8 cellular contexts compared by ENCODE assay signal in genomic region chr19:678791-679388, GRCh38. TPM values are rescaled to one million over a fixed set of nuclear protein-coding genes. Genes with fewer than 3 reads are reported as not detected.
A peak's percentile ranks its signal among the peaks of the same experiment; 100 is the strongest.
DNase-seq lines count a peak whose midpoint lies in the region; ATAC-seq and TF ChIP-seq lines count a peak whose summit lies in the region.

No MANE protein-coding gene starts in this region.

- H3K27me3 Mint-ChIP-seq in activated naive CD8-positive, alpha-beta T cell treated with anti-CD3 and anti-CD28 coated beads, Interleukin-2, amount 50 U/mL, for 24 hours: peaks cover 15% of the 10 kb centered on the region
- H3K27me3 Mint-ChIP-seq in type B pancreatic cell: peaks cover 6% of the 10 kb centered on the region

- H3K4me1 Mint-ChIP-seq in activated naive CD8-positive, alpha-beta T cell treated with anti-CD3 and anti-CD28 coated beads, Interleukin-2, amount 50 U/mL, for 24 hours: peaks cover 11% of the 10 kb centered on the region
- peaks cover 7% of the 10 kb centered on the region for H3K4me1 Mint-ChIP-seq in type B pancreatic cell (ENCODE audit: unreplicated experiment)

- TF ChIP-seq POLR2A in heart left ventricle (IDR thresholded peaks at IDR 0.05): no peak
- no peak for TF ChIP-seq POLR2A in body of pancreas (IDR thresholded peaks at IDR 0.05)

- H3K4me1 ChIP-seq in heart left ventricle (peaks cover 4 to 66% (median 24%) of the 10 kb centered on the region in 12 donors), left lung (peaks cover 11 to 58% of the 10 kb centered on the region in 2 donors), body of pancreas (peaks cover 46% of the 10 kb centered on the region)

- H3K36me3 ChIP-seq in heart left ventricle: peaks cover 0 to 9% (median 3%) of the 10 kb centered on the region in 9 donors
- H3K36me3 ChIP-seq in left lung: no peaks in the 10 kb centered on the region
- H3K36me3 ChIP-seq in body of pancreas (replicated peaks in 1 of 2; ENCODE audit: insufficient read depth in 1 of 2, low read depth in 2 of 2): no peaks in the 10 kb centered on the region

- H3K9me3 Mint-ChIP-seq in activated naive CD8-positive, alpha-beta T cell treated with anti-CD3 and anti-CD28 coated beads, Interleukin-2, amount 50 U/mL, for 24 hours: no peaks in the 10 kb centered on the region
- H3K9me3 Mint-ChIP-seq in type B pancreatic cell: no peaks in the 10 kb centered on the region

- H3K4me3 ChIP-seq in heart left ventricle (peak overlapping the region in 11 of 12 donors; percentile 51 to 96 (median 81)), left lung (peak overlapping the region in 1 of 2 donors; percentile 60), body of pancreas (no peak overlapping the region)

- WGBS in heart left ventricle, 4 donors: 90 to 96% (median 94%) methylated on average over 2 to 16 of the region's 16 CpGs
- 92 to 100% methylated on average over 2 to 14 of the region's 16 CpGs for WGBS in body of pancreas, 2 donors

- H3K4me3 Mint-ChIP-seq in activated naive CD8-positive, alpha-beta T cell treated with anti-CD3 and anti-CD28 coated beads, Interleukin-2, amount 50 U/mL, for 24 hours: peak overlapping the region; percentile 71
- peak overlapping the region; percentile 83 for H3K4me3 Mint-ChIP-seq in type B pancreatic cell

- H3K27ac ChIP-seq in heart left ventricle (peak overlapping the region in 11 of 12 donors; percentile 83 to 99 (median 98)), left lung (peak overlapping the region; percentile 13 to 92), body of pancreas (peak overlapping the region in 2 of 4 donors; percentile 89 to 92)

- ATAC-seq in heart left ventricle: no peak
- no peak for ATAC-seq in Right ventricle myocardium inferior
- ATAC-seq in activated naive CD8-positive, alpha-beta T cell treated with anti-CD3 and anti-CD28 coated beads, Interleukin-2, amount 50 U/mL, for 24 hours: no peak
- no peak for ATAC-seq in left lung
- no peak for ATAC-seq in body of pancreas

- intact Hi-C loops in heart left ventricle (cut with DNase I): no loop called here
- intact Hi-C loops in Right ventricle myocardium inferior (cut with DNase I): loop anchor here (5.0 kb wide), 1 partner anchor 33 kb away; no protein-coding TSS in a partner anchor
- intact Hi-C loops in left lung (cut with DNase I): no loop called here
- intact Hi-C loops in body of pancreas (cut with DNase I): no loop called here

- no peaks in the 10 kb centered on the region for H3K36me3 Mint-ChIP-seq in activated naive CD8-positive, alpha-beta T cell treated with anti-CD3 and anti-CD28 coated beads, Interleukin-2, amount 50 U/mL, for 24 hours (ENCODE audit: low read depth)
- no peaks in the 10 kb centered on the region for H3K36me3 Mint-ChIP-seq in type B pancreatic cell

- no peak overlapping the region for H3K27ac Mint-ChIP-seq in activated naive CD8-positive, alpha-beta T cell treated with anti-CD3 and anti-CD28 coated beads, Interleukin-2, amount 50 U/mL, for 24 hours
- peak overlapping the region; percentile 61 for H3K27ac Mint-ChIP-seq in type B pancreatic cell

- no peak for TF ChIP-seq CTCF in heart left ventricle (IDR thresholded peaks at IDR 0.05)
- TF ChIP-seq CTCF in left lung (IDR thresholded peaks at IDR 0.05): no peak
- no peak for TF ChIP-seq CTCF in type B pancreatic cell (conservative IDR thresholded peaks at IDR 0.05)
- TF ChIP-seq CTCF in body of pancreas (IDR thresholded peaks at IDR 0.05): no peak

- H3K9me3 ChIP-seq in heart left ventricle (no peaks in the 10 kb centered on the region), left lung (no peaks in the 10 kb centered on the region), body of pancreas (no peaks in the 10 kb centered on the region)

- H3K27me3 ChIP-seq in heart left ventricle (peaks cover 0 to 19% (median 0%) of the 10 kb centered on the region in 9 donors), left lung (peaks cover 0 to 40% of the 10 kb centered on the region in 2 donors), body of pancreas (no peaks in the 10 kb centered on the region)

- DNase-seq in heart left ventricle: no peak
- DNase-seq in Right ventricle myocardium inferior (ENCODE audit: missing footprints): no peak
- no peak for DNase-seq in activated naive CD8-positive, alpha-beta T cell treated with anti-CD3 and anti-CD28 coated beads, Interleukin-2, amount 50 U/mL, for 24 hours
- no peak for DNase-seq in left lung
- DNase-seq in type B pancreatic cell (ENCODE audit: extremely low spot score, unreplicated experiment): no peak
- no peak for DNase-seq in body of pancreas
- DNase-seq in NOMO-1 treated with DMSO at 0.1 percent for 48 hours (lab: John Stamatoyannopoulos, UW; ENCODE audit: unreplicated experiment): no peak
- DNase-seq in D341Med (ENCODE audit: low spot score): no peak

RNA-seq across cellular contexts. Expression of gene FSTL3, which starts 2.7 kb away (rescaled TPM):
- total RNA-seq in heart left ventricle: 100 to 1,000 TPM in 4 of 9 donors, 10 to 100 TPM in 5; 41.7 to 347 (median 99.9) TPM
- polyA plus RNA-seq in heart left ventricle: 100 to 1,000 TPM; 131 to 376 TPM
- total RNA-seq in Right ventricle myocardium inferior: 37.1 TPM
- total RNA-seq in left lung: 100 to 1,000 TPM in 1 of 2 donors, 10 to 100 TPM in 1; 94.8 to 145 TPM
- 9.3 and 11.0 TPM in 2 replicates for total RNA-seq in type B pancreatic cell (ENCODE audit: low replicate concordance)
- total RNA-seq in body of pancreas: 100 to 1,000 TPM in 1 of 2 donors, 10 to 100 TPM in 1; 72.4 to 236 TPM

RNA-seq across cellular contexts. Expression of gene RNF126, which starts 15.9 kb away (rescaled TPM):
- total RNA-seq in heart left ventricle (100 to 1,000 TPM in 1 of 9 donors, 10 to 100 TPM in 8; 21.6 to 105 (median 29.4) TPM), Right ventricle myocardium inferior (19.7 TPM), left lung (10 to 100 TPM; 24.3 to 34.0 TPM), type B pancreatic cell (ENCODE audit: low replicate concordance) (38.1 and 41.3 TPM in 2 replicates), body of pancreas (10 to 100 TPM; 23.3 to 45.8 TPM)
- polyA plus RNA-seq in heart left ventricle: 10 to 100 TPM; 23.5 to 45.2 TPM

RNA-seq across cellular contexts. Expression of gene PRSS57, which starts 16.4 kb away (rescaled TPM):
- not detected for total RNA-seq in heart left ventricle
- polyA plus RNA-seq in heart left ventricle: not detected
- total RNA-seq in Right ventricle myocardium inferior: not detected
- total RNA-seq in left lung: not detected
- not detected in 2 replicates for total RNA-seq in type B pancreatic cell (ENCODE audit: low replicate concordance)
- total RNA-seq in body of pancreas: not detected

RNA-seq across cellular contexts. Expression of gene PALM, which starts 29.8 kb away (rescaled TPM):
- 10 to 100 TPM; 13.5 to 42.3 (median 23.3) TPM for total RNA-seq in heart left ventricle
- 10 to 100 TPM; 15.7 to 23.8 TPM for polyA plus RNA-seq in heart left ventricle
- 34.0 TPM for total RNA-seq in Right ventricle myocardium inferior
- total RNA-seq in left lung: 10 to 100 TPM; 30.2 to 33.0 TPM
- total RNA-seq in type B pancreatic cell (ENCODE audit: low replicate concordance): 63.3 and 64.1 TPM in 2 replicates
- 10 to 100 TPM; 14.8 to 32.6 TPM for total RNA-seq in body of pancreas

RNA-seq across cellular contexts. Expression of gene FGF22, which starts 39.2 kb away (rescaled TPM):
- total RNA-seq in heart left ventricle (under 1 TPM in 3 of 9 donors, not detected in 6; 0.16 to 0.36 (median 0.20) TPM), Right ventricle myocardium inferior (not detected), left lung (under 1 TPM; 0.21 to 0.29 TPM), type B pancreatic cell (ENCODE audit: low replicate concordance) (not detected in 2 replicates), body of pancreas (not detected)
- polyA plus RNA-seq in heart left ventricle: under 1 TPM; 0.07 to 0.11 TPM

Comparison
In these comparisons a context has a peak if more than half of its experiments do, and no peak if none do; other contexts are left out.
1. H3K4me3 ChIP-seq: peak in heart left ventricle (11 of 12); none in body of pancreas (0 of 2).